ENCODE assay signal across 1 cellular context in genomic region chr1:107787299-107787698, GRCh38.
TF ChIP-seq lines count a peak whose summit lies in the region.

No MANE protein-coding gene starts in this region.

TF ChIP-seq in WTC11, 78 proteins besides CTCF, POLR2A, EP300 and RAD21 (continued from another document):
- no peak for TF ChIP-seq HMGXB4 (CRISPR knock-in tag; IDR thresholded peaks at IDR 0.05)
- TF ChIP-seq FOXP1 (CRISPR knock-in tag; IDR thresholded peaks at IDR 0.05; ENCODE audit: borderline replicate concordance), result no peak
